Comparison of ENCODE assay signal across 37 cellular contexts in genomic region chr1:15442759-15443158, GRCh38. TPM values are rescaled to one million over a fixed set of nuclear protein-coding genes. Genes with fewer than 3 reads are reported as not detected.
"Had no signal": no experiment of that assay in that cellular context is flagged by ENCODE, and none has a peak within 500 bp of the region (broad histone marks: within the 10 kb centered on the region; RNA-seq: fewer than 3 reads in every experiment).

No MANE protein-coding gene starts in this region.

- H3K27ac ChIP-seq: ascending aorta, brain microvascular endothelial cell, breast epithelium, VCaP had no signal

- H3K9me3 ChIP-seq: ascending aorta, breast epithelium had no signal

- H3K36me3 ChIP-seq: ascending aorta, brain microvascular endothelial cell, breast epithelium had no signal

- H3K4me1 ChIP-seq: ascending aorta, breast epithelium had no signal

- H3K4me1 Mint-ChIP-seq: activated B cell treated with CpG ODN at 0.5 μM for 24 hours; activated naive CD4-positive, alpha-beta T cell treated with anti-CD3 and anti-CD28 coated beads, Interleukin-2, amount 50 U/mL, for 24 hours; activated naive CD8-positive, alpha-beta T cell treated with anti-CD3 and anti-CD28 coated beads, Interleukin-2, amount 50 U/mL, for 24 hours had no signal

- FAIRE-seq: TTC549 had no signal

- H3K27ac Mint-ChIP-seq: activated B cell treated with CpG ODN at 0.5 μM for 24 hours; activated CD4-positive, alpha-beta memory T cell treated with anti-CD3 and anti-CD28 coated beads for 36 hours; activated CD4-positive, alpha-beta T cell treated with anti-CD3 and anti-CD28 coated beads, Interleukin-2, amount 10 ng/mL, durations not matched to agents 24 days and 14 days; activated CD8-positive, alpha-beta T cell treated with anti-CD3 and anti-CD28 coated beads for 36 hours; activated naive CD4-positive, alpha-beta T cell treated with anti-CD3 and anti-CD28 coated beads, Interleukin-2, amount 10 ng/mL, durations not matched to agents 7 days and 5 days; activated naive CD4-positive, alpha-beta T cell treated with anti-CD3 and anti-CD28 coated beads, Interleukin-2, amount 50 U/mL, for 24 hours; activated naive CD8-positive, alpha-beta T cell; activated naive CD8-positive, alpha-beta T cell treated with anti-CD3 and anti-CD28 coated beads, Interleukin-2, amount 10 ng/mL, durations not matched to agents 7 days and 5 days; activated naive CD8-positive, alpha-beta T cell treated with anti-CD3 and anti-CD28 coated beads, Interleukin-2, amount 50 U/mL, for 24 hours; activated T-cell treated with anti-CD3 and anti-CD28 coated beads, Interleukin-2, amount 50 U/mL, for 72 hours; activated T-helper 1 cell treated with anti-CD3 and anti-CD28 coated beads, Interleukin-12 subunit alpha, Interleukin-12 subunit beta, Interleukin-2, Interleukin-4 antibody, amounts not matched to agents 30 ng/mL and 10 ng/mL and 1 ng/mL, durations not matched to agents 14 hours and 24 hours and 36 hours; activated T-helper 17 cell treated with anti-CD3 and anti-CD28 coated beads, Interleukin-2, amount 50 U/mL, for 72 hours; T-helper 2 cell treated with Interferon-gamma antibody and Interleukin-4, amounts not matched to agents 5 μg/mL and 100 μg/mL, for 36 hours had no signal

- ATAC-seq: activated CD8-positive, alpha-beta T cell treated with anti-CD3 and anti-CD28 coated beads for 36 hours; activated naive CD8-positive, alpha-beta T cell treated with anti-CD3 and anti-CD28 coated beads, Interleukin-2, amount 50 U/mL, for 24 hours; activated T-cell treated with anti-CD3 and anti-CD28 coated beads, Interleukin-2, amount 50 U/mL, for 4 hours; activated T-cell treated with anti-CD3 and anti-CD28 coated beads, Interleukin-2, amount 50 U/mL, for 72 hours; activated T-helper 17 cell treated with anti-CD3 and anti-CD28 coated beads, Interleukin-2, amount 50 U/mL, for 72 hours had no signal

- DNase-seq: activated B cell treated with CpG ODN at 0.5 μM for 24 hours; activated CD4-positive, alpha-beta memory T cell treated with anti-CD3 and anti-CD28 coated beads for 36 hours; activated CD4-positive, alpha-beta T cell treated with anti-CD3 and anti-CD28 coated beads for 4 hours; activated CD4-positive, alpha-beta T cell treated with anti-CD3 and anti-CD28 coated beads, Interleukin-2, amount 10 ng/mL, durations not matched to agents 24 days and 14 days; activated CD4-positive, alpha-beta T cell treated with anti-CD3 and anti-CD28 coated beads, Interleukin-2, amount 50 U/mL, for 1 hour; activated CD4-positive, alpha-beta T cell treated with anti-CD3 and anti-CD28 coated beads, Interleukin-2, amount 50 U/mL, for 4 hours; activated CD4-positive, CD25-positive, alpha-beta regulatory T cell treated with anti-CD3 and anti-CD28 coated beads, Interleukin-2, amount 50 U/mL, for 72 hours; activated CD8-positive, alpha-beta memory T cell treated with anti-CD3 and anti-CD28 coated beads, Interleukin-2, amount 50 U/mL, for 4 hours; activated CD8-positive, alpha-beta T cell treated with anti-CD3 and anti-CD28 coated beads for 36 hours; activated effector memory CD4-positive, alpha-beta T cell treated with anti-CD3 and anti-CD28 coated beads, Interleukin-2, amount 50 U/mL, for 16 hours; activated naive CD4-positive, alpha-beta T cell treated with anti-CD3 and anti-CD28 coated beads, Interleukin-2, amount 10 ng/mL, durations not matched to agents 7 days and 5 days; activated naive CD4-positive, alpha-beta T cell treated with Interleukin-2 at 50 U/mL for 16 hours; activated naive CD8-positive, alpha-beta T cell treated with anti-CD3 and anti-CD28 coated beads, Interleukin-2, amount 10 ng/mL, durations not matched to agents 7 days and 5 days; activated naive CD8-positive, alpha-beta T cell treated with anti-CD3 and anti-CD28 coated beads, Interleukin-2, amount 50 U/mL, for 24 hours; activated T-cell treated with anti-CD3 and anti-CD28 coated beads for 4 hours; activated T-cell treated with anti-CD3 and anti-CD28 coated beads, Interleukin-2, amount 50 U/mL, for 1 hour; activated T-cell treated with anti-CD3 and anti-CD28 coated beads, Interleukin-2, amount 50 U/mL, for 4 hours; activated T-cell treated with anti-CD3 and anti-CD28 coated beads, Interleukin-2, amount 50 U/mL, for 72 hours; amygdala; anterior cingulate cortex; brain microvascular endothelial cell; central memory CD4-positive, alpha-beta T cell; T-helper 2 cell; T-helper 9 cell had no signal

- H3K27me3 Mint-ChIP-seq: activated naive CD8-positive, alpha-beta T cell treated with anti-CD3 and anti-CD28 coated beads, Interleukin-2, amount 10 ng/mL, durations not matched to agents 7 days and 5 days had no signal

- H3K27me3 ChIP-seq: brain microvascular endothelial cell, breast epithelium had no signal

- H3K4me3 Mint-ChIP-seq: activated B cell treated with CpG ODN at 0.5 μM for 24 hours; activated CD4-positive, alpha-beta memory T cell treated with anti-CD3 and anti-CD28 coated beads for 36 hours; activated CD4-positive, alpha-beta T cell treated with anti-CD3 and anti-CD28 coated beads, Interleukin-2, amount 10 ng/mL, durations not matched to agents 24 days and 14 days; activated CD8-positive, alpha-beta T cell treated with anti-CD3 and anti-CD28 coated beads for 36 hours; activated naive CD4-positive, alpha-beta T cell treated with anti-CD3 and anti-CD28 coated beads, Interleukin-2, amount 10 ng/mL, durations not matched to agents 7 days and 5 days; activated naive CD4-positive, alpha-beta T cell treated with anti-CD3 and anti-CD28 coated beads, Interleukin-2, amount 50 U/mL, for 24 hours; activated naive CD8-positive, alpha-beta T cell; activated naive CD8-positive, alpha-beta T cell treated with anti-CD3 and anti-CD28 coated beads, Interleukin-2, amount 10 ng/mL, durations not matched to agents 7 days and 5 days; activated naive CD8-positive, alpha-beta T cell treated with anti-CD3 and anti-CD28 coated beads, Interleukin-2, amount 50 U/mL, for 24 hours; activated T-cell treated with anti-CD3 and anti-CD28 coated beads, Interleukin-2, amount 50 U/mL, for 4 hours; activated T-cell treated with anti-CD3 and anti-CD28 coated beads, Interleukin-2, amount 50 U/mL, for 72 hours; activated T-helper 1 cell treated with anti-CD3 and anti-CD28 coated beads, Interleukin-12 subunit alpha, Interleukin-12 subunit beta, Interleukin-2, Interleukin-4 antibody, amounts not matched to agents 30 ng/mL and 10 ng/mL and 1 ng/mL, durations not matched to agents 14 hours and 24 hours and 36 hours; activated T-helper 17 cell treated with anti-CD3 and anti-CD28 coated beads, Interleukin-2, amount 50 U/mL, for 72 hours; T-helper 2 cell treated with Interferon-gamma antibody and Interleukin-4, amounts not matched to agents 5 μg/mL and 100 μg/mL, for 36 hours had no signal

- H3K36me3 Mint-ChIP-seq: activated CD4-positive, alpha-beta memory T cell treated with anti-CD3 and anti-CD28 coated beads for 36 hours; activated naive CD4-positive, alpha-beta T cell treated with anti-CD3 and anti-CD28 coated beads, Interleukin-2, amount 10 ng/mL, durations not matched to agents 7 days and 5 days; activated naive CD4-positive, alpha-beta T cell treated with anti-CD3 and anti-CD28 coated beads, Interleukin-2, amount 50 U/mL, for 24 hours; activated naive CD8-positive, alpha-beta T cell; activated naive CD8-positive, alpha-beta T cell treated with anti-CD3 and anti-CD28 coated beads, Interleukin-2, amount 10 ng/mL, durations not matched to agents 7 days and 5 days had no signal

- H3K4me3 ChIP-seq: ascending aorta, breast epithelium had no signal

RNA-seq across cellular contexts. Expression of gene CTRC, which starts 4.5 kb away (rescaled TPM):
- total RNA-seq: activated CD4-positive, alpha-beta T cell treated with anti-CD3 and anti-CD28 coated beads, Interleukin-2, amount 10 ng/mL, durations not matched to agents 24 days and 14 days; activated CD8-positive, alpha-beta memory T cell treated with anti-CD3 and anti-CD28 coated beads for 36 hours; activated CD8-positive, alpha-beta T cell treated with anti-CD3 and anti-CD28 coated beads for 36 hours; activated T-helper 17 cell treated with anti-CD3 and anti-CD28 coated beads, Interleukin-2, amount 50 U/mL, for 72 hours; ascending aorta; cardiac septum; cerebellum had no signal

RNA-seq across cellular contexts. Expression of gene CELA2A, which starts 13.8 kb away (rescaled TPM):
- total RNA-seq: activated B cell treated with CpG ODN at 0.5 μM for 24 hours; activated CD4-positive, alpha-beta memory T cell treated with anti-CD3 and anti-CD28 coated beads for 36 hours; activated CD4-positive, alpha-beta T cell treated with anti-CD3 and anti-CD28 coated beads, Interleukin-2, amount 10 ng/mL, durations not matched to agents 24 days and 14 days; activated CD8-positive, alpha-beta memory T cell treated with anti-CD3 and anti-CD28 coated beads for 36 hours; activated CD8-positive, alpha-beta T cell treated with anti-CD3 and anti-CD28 coated beads for 36 hours; activated naive CD8-positive, alpha-beta T cell treated with anti-CD3 and anti-CD28 coated beads, Interleukin-2, amount 10 ng/mL, durations not matched to agents 7 days and 5 days; activated T-cell treated with anti-CD3 and anti-CD28 coated beads, Interleukin-2, amount 50 U/mL, for 72 hours; activated T-helper 1 cell treated with anti-CD3 and anti-CD28 coated beads, Interleukin-12 subunit alpha, Interleukin-12 subunit beta, Interleukin-2, Interleukin-4 antibody, amounts not matched to agents 30 ng/mL and 10 ng/mL and 1 ng/mL, durations not matched to agents 14 hours and 24 hours and 36 hours; activated T-helper 17 cell treated with anti-CD3 and anti-CD28 coated beads, Interleukin-2, amount 50 U/mL, for 72 hours; ascending aorta; breast epithelium; cardiac septum; cerebellum; T-helper 1 cell treated with Interleukin-12 subunit alpha and Interleukin-12 subunit beta and Interleukin-4 antibody, amounts not matched to agents 30 ng/mL and 1 ng/mL, for 36 hours had no signal

RNA-seq across cellular contexts. Expression of gene CELA2B, which starts 33.1 kb away (rescaled TPM):
- total RNA-seq: activated B cell treated with CpG ODN at 0.5 μM for 24 hours; activated CD4-positive, alpha-beta memory T cell treated with anti-CD3 and anti-CD28 coated beads for 36 hours; activated CD4-positive, alpha-beta T cell treated with anti-CD3 and anti-CD28 coated beads, Interleukin-2, amount 10 ng/mL, durations not matched to agents 24 days and 14 days; activated CD8-positive, alpha-beta memory T cell treated with anti-CD3 and anti-CD28 coated beads for 36 hours; activated CD8-positive, alpha-beta T cell treated with anti-CD3 and anti-CD28 coated beads for 36 hours; activated naive CD8-positive, alpha-beta T cell treated with anti-CD3 and anti-CD28 coated beads, Interleukin-2, amount 10 ng/mL, durations not matched to agents 7 days and 5 days; activated T-cell treated with anti-CD3 and anti-CD28 coated beads, Interleukin-2, amount 50 U/mL, for 72 hours; activated T-helper 1 cell treated with anti-CD3 and anti-CD28 coated beads, Interleukin-12 subunit alpha, Interleukin-12 subunit beta, Interleukin-2, Interleukin-4 antibody, amounts not matched to agents 30 ng/mL and 10 ng/mL and 1 ng/mL, durations not matched to agents 14 hours and 24 hours and 36 hours; activated T-helper 17 cell treated with anti-CD3 and anti-CD28 coated beads, Interleukin-2, amount 50 U/mL, for 72 hours; ascending aorta; breast epithelium; cardiac septum; cerebellum; T-helper 1 cell treated with Interleukin-12 subunit alpha and Interleukin-12 subunit beta and Interleukin-4 antibody, amounts not matched to agents 30 ng/mL and 1 ng/mL, for 36 hours had no signal
